In genomic region chr18:80046961-80047541, GRCh38 we compare ENCODE assay signal across 18 cellular contexts.
"Had no signal": no experiment of that assay in that cellular context is flagged by ENCODE, and none has a peak within 500 bp of the region (broad histone marks: within the 10 kb centered on the region; RNA-seq: fewer than 3 reads in every experiment).

No MANE protein-coding gene starts in this region.

- H3K9me3 ChIP-seq: adrenal gland, colonic mucosa, testis had no signal

- H3K4me3 ChIP-seq: adrenal gland, colonic mucosa, spleen, stomach, testis had no signal

- H3K27ac ChIP-seq: adrenal gland, colonic mucosa, spleen, stomach, testis had no signal

- FAIRE-seq: endometrium had no signal

- H3K27me3 ChIP-seq: adrenal gland, colonic mucosa, spleen, stomach, testis had no signal

- H3K4me1 ChIP-seq: adrenal gland, colonic mucosa, spleen, stomach, testis had no signal

- H3K36me3 ChIP-seq: colonic mucosa had no signal

- ATAC-seq: activated CD4-positive, CD25-positive, alpha-beta regulatory T cell treated with anti-CD3 and anti-CD28 coated beads, Interleukin-2, amount 50 U/mL, for 24 hours; esophagus mucosa; left ventricle myocardium superior; natural killer cell treated with Interleukin-12 subunit alpha and Interleukin-12 subunit beta and Interleukin-15 and Interleukin-18, amount 100 ng/mL, for 72 hours; right cardiac atrium; T-cell had no signal

- DNase-seq: activated CD4-positive, alpha-beta T cell treated with anti-CD3 and anti-CD28 coated beads, Interleukin-2, amount 50 U/mL, for 4 hours; activated naive CD4-positive, alpha-beta T cell treated with anti-CD3 and anti-CD28 coated beads, Interleukin-2, amount 50 U/mL, for 16 hours; activated T-cell treated with anti-CD3 and anti-CD28 coated beads, Interleukin-2, amount 50 U/mL, for 1 hour; adrenal gland; colonic mucosa; hypothalamus; left ventricle myocardium superior; right cardiac atrium; spleen; stimulated activated CD4-positive, alpha-beta T cell treated with anti-CD3 and anti-CD28 coated beads, Interleukin-1b, Interleukin-23, amount 100 ng/mL, for 48 hours; stomach; T-cell; T-helper 9 cell; testis had no signal
